ENCODE assay signal across 8 cellular contexts in genomic region chr10:110530131-110530831, GRCh38. TPM values are rescaled to one million over a fixed set of nuclear protein-coding genes. Genes with fewer than 3 reads are reported as not detected.
A peak's percentile ranks its signal among the peaks of the same experiment; 100 is the strongest.
DNase-seq lines count a peak whose midpoint lies in the region; ATAC-seq and TF ChIP-seq lines count a peak whose summit lies in the region.

No MANE protein-coding gene starts in this region.

- peak overlapping the region in 1 of 4 donors; percentile 0 for H3K27ac ChIP-seq in sigmoid colon

- peaks cover 0 to 9% (median 8%) of the 10 kb centered on the region in 4 donors for H3K4me1 ChIP-seq in sigmoid colon

- H3K36me3 ChIP-seq in sigmoid colon = no peaks in the 10 kb centered on the region

- H3K9me3 Mint-ChIP-seq in activated T-cell treated with anti-CD3 and anti-CD28 coated beads, Interleukin-2, amount 50 U/mL, for 24 hours = no peaks in the 10 kb centered on the region
- no peaks in the 10 kb centered on the region for H3K9me3 Mint-ChIP-seq in activated T-cell treated with anti-CD3 and anti-CD28 coated beads, Interleukin-2, amount 50 U/mL, for 4 hours
- H3K9me3 Mint-ChIP-seq in activated CD4-positive, alpha-beta memory T cell treated with anti-CD3 and anti-CD28 coated beads for 36 hours = no peaks in the 10 kb centered on the region

- H3K4me1 Mint-ChIP-seq in activated T-cell treated with anti-CD3 and anti-CD28 coated beads, Interleukin-2, amount 50 U/mL, for 24 hours (ENCODE audit: low read depth) = peaks cover 71% of the 10 kb centered on the region
- H3K4me1 Mint-ChIP-seq in activated T-cell treated with anti-CD3 and anti-CD28 coated beads, Interleukin-2, amount 50 U/mL, for 4 hours (ENCODE audit: low read depth) = peaks cover 55% of the 10 kb centered on the region
- H3K4me1 Mint-ChIP-seq in activated CD4-positive, alpha-beta memory T cell treated with anti-CD3 and anti-CD28 coated beads for 36 hours (ENCODE audit: low read depth) = peaks cover 60% of the 10 kb centered on the region

- H3K27ac Mint-ChIP-seq in activated T-cell treated with anti-CD3 and anti-CD28 coated beads, Interleukin-2, amount 50 U/mL, for 24 hours = peak overlapping the region; percentile 93
- H3K27ac Mint-ChIP-seq in activated CD4-positive, alpha-beta memory T cell treated with anti-CD3 and anti-CD28 coated beads for 36 hours = no peak overlapping the region

- intact Hi-C loops in activated CD4-positive, alpha-beta memory T cell treated with anti-CD3 and anti-CD28 coated beads for 36 hours (cut with micrococcal nuclease) = loop anchor here (10.0 kb wide), 1 partner anchor 455 kb away; no protein-coding TSS in a partner anchor
- intact Hi-C loops in Right ventricle myocardium superior (cut with DNase I) (no loop called here), sigmoid colon (cut with DNase I) (no loop called here)

- H3K4me3 ChIP-seq in sigmoid colon = peak overlapping the region in 3 of 4 donors; percentile 20 to 32 (median 30)

- TF ChIP-seq POLR2A in sigmoid colon (IDR thresholded peaks at IDR 0.05) = no peak

- H3K27me3 ChIP-seq in sigmoid colon = no peaks in the 10 kb centered on the region

- CTCF ChIA-PET in activated CD4-positive, alpha-beta memory T cell treated with anti-CD3 and anti-CD28 coated beads for 36 hours (lab: Charles Lee) = interaction anchor here (1.7 kb wide), 1 partner anchor 176 kb away, joined by 6 read pairs; no protein-coding TSS in a partner anchor

- no peak for DNase-seq in activated T-cell treated with anti-CD3 and anti-CD28 coated beads, Interleukin-2, amount 50 U/mL, for 24 hours
- no peak for DNase-seq in activated T-cell treated with anti-CD3 and anti-CD28 coated beads, Interleukin-2, amount 50 U/mL, for 4 hours
- peak; percentile 50 for DNase-seq in activated CD4-positive, alpha-beta memory T cell treated with anti-CD3 and anti-CD28 coated beads for 36 hours
- DNase-seq in Right ventricle myocardium superior (peak; percentile 75), sigmoid colon (peak; percentile 84), NCI-H524 treated with DMSO at 0.1 percent for 48 hours (lab: John Stamatoyannopoulos, UW) (no peak)
- DNase-seq in stimulated activated CD8-positive, alpha-beta memory T cell treated with anti-CD3 and anti-CD28 coated beads, Interleukin-4, amount 100 ng/mL, for 48 hours = no peak

- no peak for TF ChIP-seq CTCF in sigmoid colon (IDR thresholded peaks at IDR 0.05)

- no peak for TF ChIP-seq EP300 in sigmoid colon (IDR thresholded peaks at IDR 0.05)

- no peaks in the 10 kb centered on the region for H3K36me3 Mint-ChIP-seq in activated T-cell treated with anti-CD3 and anti-CD28 coated beads, Interleukin-2, amount 50 U/mL, for 24 hours (ENCODE audit: low read depth)
- no peaks in the 10 kb centered on the region for H3K36me3 Mint-ChIP-seq in activated T-cell treated with anti-CD3 and anti-CD28 coated beads, Interleukin-2, amount 50 U/mL, for 4 hours (ENCODE audit: insufficient read depth)
- peaks cover 2% of the 10 kb centered on the region for H3K36me3 Mint-ChIP-seq in activated CD4-positive, alpha-beta memory T cell treated with anti-CD3 and anti-CD28 coated beads for 36 hours

- no peaks in the 10 kb centered on the region for H3K9me3 ChIP-seq in sigmoid colon

- H3K4me3 Mint-ChIP-seq in activated T-cell treated with anti-CD3 and anti-CD28 coated beads, Interleukin-2, amount 50 U/mL, for 24 hours = no peak overlapping the region
- no peak overlapping the region for H3K4me3 Mint-ChIP-seq in activated T-cell treated with anti-CD3 and anti-CD28 coated beads, Interleukin-2, amount 50 U/mL, for 4 hours
- no peak overlapping the region for H3K4me3 Mint-ChIP-seq in activated CD4-positive, alpha-beta memory T cell treated with anti-CD3 and anti-CD28 coated beads for 36 hours

- POLR2A ChIA-PET in activated CD4-positive, alpha-beta memory T cell treated with anti-CD3 and anti-CD28 coated beads for 36 hours (lab: Charles Lee) = interaction anchor here (1.7 kb wide), 1 partner anchor 29 kb away, joined by 5 read pairs; no protein-coding TSS in a partner anchor

- 7 to 23% methylated on average over 35 of the region's 35 CpGs for whole genome bisulfite sequencing in sigmoid colon, 2 donors

- H3K27me3 Mint-ChIP-seq in activated T-cell treated with anti-CD3 and anti-CD28 coated beads, Interleukin-2, amount 50 U/mL, for 24 hours = no peaks in the 10 kb centered on the region
- no peaks in the 10 kb centered on the region for H3K27me3 Mint-ChIP-seq in activated T-cell treated with anti-CD3 and anti-CD28 coated beads, Interleukin-2, amount 50 U/mL, for 4 hours (ENCODE audit: low read depth)
- H3K27me3 Mint-ChIP-seq in activated CD4-positive, alpha-beta memory T cell treated with anti-CD3 and anti-CD28 coated beads for 36 hours = no peaks in the 10 kb centered on the region

- ATAC-seq in activated T-cell treated with anti-CD3 and anti-CD28 coated beads, Interleukin-2, amount 50 U/mL, for 4 hours = no peak
- ATAC-seq in Right ventricle myocardium superior (ENCODE audit: poor library complexity) (peak; percentile 83), GM21528 (IDR thresholded peaks at IDR 0.05; ENCODE audit: low FRiP score, unreplicated experiment) (no peak)

RNA-seq across cellular contexts. Expression of gene DUSP5, which starts 32.6 kb away (rescaled TPM):
- 10 to 100 TPM; 33.5 to 57.1 (median 56.5) TPM for total RNA-seq in activated T-cell treated with anti-CD3 and anti-CD28 coated beads, Interleukin-2, amount 50 U/mL, for 4 hours
- total RNA-seq in activated CD4-positive, alpha-beta memory T cell treated with anti-CD3 and anti-CD28 coated beads for 36 hours = 100 to 1,000 TPM; 171 to 176 TPM
- total RNA-seq in Right ventricle myocardium superior (6.8 TPM), sigmoid colon (10 to 100 TPM in 2 of 4 donors, 1 to 10 TPM in 2; 3.6 to 42.1 (median 7.6) TPM)
- polyA plus RNA-seq in sigmoid colon = 10 to 100 TPM; 12.0 to 35.8 (median 20.9) TPM

RNA-seq across cellular contexts. Expression of gene SMC3, which starts 37.2 kb away (rescaled TPM):
- total RNA-seq in activated T-cell treated with anti-CD3 and anti-CD28 coated beads, Interleukin-2, amount 50 U/mL, for 4 hours = 10 to 100 TPM; 64.7 to 68.3 (median 66.8) TPM
- total RNA-seq in activated CD4-positive, alpha-beta memory T cell treated with anti-CD3 and anti-CD28 coated beads for 36 hours = 10 to 100 TPM; 89.5 to 92.2 TPM
- 20.3 TPM for total RNA-seq in Right ventricle myocardium superior
- total RNA-seq in sigmoid colon = 10 to 100 TPM; 27.2 to 43.5 (median 34.8) TPM
- polyA plus RNA-seq in sigmoid colon = 10 to 100 TPM; 12.6 to 21.6 (median 13.6) TPM

Comparison
In these comparisons a context has a peak if more than half of its experiments do, and no peak if none do; other contexts are left out.
1. DNase-seq: peak in activated CD4-positive, alpha-beta memory T cell treated with anti-CD3 and anti-CD28 coated beads for 36 hours (single experiment), Right ventricle myocardium superior (single experiment) and sigmoid colon (single experiment); none in activated T-cell treated with anti-CD3 and anti-CD28 coated beads, Interleukin-2, amount 50 U/mL, for 24 hours (single experiment), activated T-cell treated with anti-CD3 and anti-CD28 coated beads, Interleukin-2, amount 50 U/mL, for 4 hours (single experiment), NCI-H524 treated with DMSO at 0.1 percent for 48 hours (single experiment) and stimulated activated CD8-positive, alpha-beta memory T cell treated with anti-CD3 and anti-CD28 coated beads, Interleukin-4, amount 100 ng/mL, for 48 hours (single experiment).